Comparison of ENCODE assay signal across 8 cellular contexts in the genomic region with DNA sequence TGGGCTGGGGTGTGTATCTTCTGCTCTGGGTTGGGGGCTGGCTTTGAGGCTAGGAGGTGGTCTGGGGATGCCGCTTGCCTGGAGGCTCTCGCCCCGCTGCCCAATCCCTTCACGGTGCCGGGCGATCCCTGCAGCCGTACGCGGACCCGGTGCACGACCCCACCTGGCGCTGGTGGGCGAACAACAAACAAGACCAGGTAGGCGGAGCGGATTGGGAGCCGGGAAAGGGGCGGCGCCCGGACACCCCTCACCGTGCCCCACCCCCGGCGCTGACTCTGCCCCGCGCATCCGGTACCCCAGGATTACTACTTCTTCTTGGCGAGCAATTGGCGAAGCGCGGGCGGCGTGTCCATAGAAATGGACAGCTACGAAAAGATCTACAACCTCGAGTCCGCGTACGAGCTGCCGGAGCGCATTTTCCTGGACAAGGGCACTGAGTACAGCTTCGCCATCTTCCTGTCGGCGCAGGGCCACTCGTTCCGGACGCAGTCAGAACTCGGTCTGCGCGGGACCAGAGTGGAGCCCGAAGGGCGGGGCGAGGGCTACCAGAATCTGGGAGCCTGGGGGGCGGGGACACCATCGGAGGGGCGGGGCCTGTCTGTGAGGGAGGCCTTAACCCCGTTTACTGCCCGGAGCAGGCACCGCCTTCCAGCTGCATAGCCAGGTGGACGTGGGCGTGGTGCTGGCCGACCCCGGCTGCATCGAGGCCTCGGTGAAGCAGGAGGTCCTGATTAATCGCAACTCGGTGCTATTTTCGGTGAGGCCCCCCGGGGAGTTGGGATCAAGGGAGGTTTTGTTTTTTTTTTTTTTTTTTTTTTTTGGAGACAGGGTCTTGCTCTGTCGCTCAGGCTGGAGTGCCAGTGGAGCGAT. TPM values are rescaled to one million over a fixed set of nuclear protein-coding genes. Genes with fewer than 3 reads are reported as not detected.
DNase-seq lines count a peak whose midpoint lies in the region; ATAC-seq and TF ChIP-seq lines count a peak whose summit lies in the region.

No MANE protein-coding gene starts in this region.

- H3K79me2 ChIP-seq in OCI-LY7 (ENCODE audit: insufficient read depth, low read depth, low read length) = no peaks in the 10 kb centered on the region
- H3K79me2 ChIP-seq in fibroblast of lung (ENCODE audit: control insufficient read depth, insufficient read depth, low read length) = no peaks in the 10 kb centered on the region

- H3K9me2 ChIP-seq in OCI-LY7 (ENCODE audit: insufficient read depth, low read length) = no peaks in the 10 kb centered on the region

- TF ChIP-seq CTCF in OCI-LY7 (conservative IDR thresholded peaks at IDR 0.05; ENCODE audit: low read length) = 0 out of 2 replicates have a peak, but pooled peaks have one; percentile 4
- no peak for TF ChIP-seq CTCF in fibroblast of lung (conservative IDR thresholded peaks at IDR 0.05 in 1 of 2, IDR thresholded peaks at IDR 0.05 in 1 of 2; ENCODE audit: low read depth in 1 of 2, low read length in 2 of 2)
- TF ChIP-seq CTCF in nephron progenitor cell (IDR thresholded peaks at IDR 0.05) = no peak

- H3K36me3 Mint-ChIP-seq in activated T-cell treated with anti-CD3 and anti-CD28 coated beads, Interleukin-2, amount 50 U/mL, for 4 hours (ENCODE audit: insufficient read depth) = no peaks in the 10 kb centered on the region
- no peaks in the 10 kb centered on the region for H3K36me3 Mint-ChIP-seq in nephron progenitor cell (ENCODE audit: low read depth)

- H3K27ac Mint-ChIP-seq in nephron progenitor cell = no peak overlapping the region
- H3K27ac Mint-ChIP-seq in stimulated activated naive CD8-positive, alpha-beta T cell treated with anti-CD3 and anti-CD28 coated beads, Interleukin-15, amount 100 ng/mL, for 72 hours = no peak overlapping the region

- ATAC-seq in HG03175 (IDR thresholded peaks at IDR 0.05; ENCODE audit: unreplicated experiment) = peak; percentile 43
- peak; percentile 61 to 63 for ATAC-seq in activated T-cell treated with anti-CD3 and anti-CD28 coated beads, Interleukin-2, amount 50 U/mL, for 4 hours
- ATAC-seq in stimulated activated naive CD8-positive, alpha-beta T cell treated with anti-CD3 and anti-CD28 coated beads, Interleukin-15, amount 100 ng/mL, for 72 hours = peak; percentile 78
- ATAC-seq in GM18870 (IDR thresholded peaks at IDR 0.05; ENCODE audit: unreplicated experiment) = no peak

- H3K4me1 ChIP-seq in OCI-LY7 (ENCODE audit: insufficient read depth, low read length, poor library complexity, severe bottlenecking) (peaks cover 11% of the 10 kb centered on the region), fibroblast of lung (ENCODE audit: control insufficient read depth, extremely low read depth, insufficient read depth, low read length) (no peaks in the 10 kb centered on the region)

- peak overlapping the region; percentile 79 for H3K4me3 Mint-ChIP-seq in activated T-cell treated with anti-CD3 and anti-CD28 coated beads, Interleukin-2, amount 50 U/mL, for 4 hours
- peak overlapping the region; percentile 84 for H3K4me3 Mint-ChIP-seq in nephron progenitor cell
- peak overlapping the region; percentile 90 to 91 for H3K4me3 Mint-ChIP-seq in stimulated activated naive CD8-positive, alpha-beta T cell treated with anti-CD3 and anti-CD28 coated beads, Interleukin-15, amount 100 ng/mL, for 72 hours

- peak overlapping the region; percentile 37 for H3K27ac ChIP-seq in OCI-LY7 (ENCODE audit: low read depth, low read length, poor library complexity, severe bottlenecking)
- H3K27ac ChIP-seq in fibroblast of lung (ENCODE audit: insufficient read depth, low read length) = no peak overlapping the region

- H3K36me3 ChIP-seq in OCI-LY7 (ENCODE audit: insufficient read depth, low read length) (no peaks in the 10 kb centered on the region), fibroblast of lung (ENCODE audit: control insufficient read depth, insufficient read depth, low read length) (no peaks in the 10 kb centered on the region)

- peak; percentile 87 for DNase-seq in DMS53 treated with DMSO at 0.1 percent for 48 hours (lab: John Stamatoyannopoulos, UW; ENCODE audit: unreplicated experiment)
- peak; percentile 74 for DNase-seq in OCI-LY7 (ENCODE audit: low spot score)
- peak; percentile 60 for DNase-seq in activated T-cell treated with anti-CD3 and anti-CD28 coated beads, Interleukin-2, amount 50 U/mL, for 4 hours
- DNase-seq in fibroblast of lung (ENCODE audit: low read depth in 2 of 2) = peak; percentile 30 to 54
- peak; percentile 86 for DNase-seq in nephron progenitor cell
- DNase-seq in stimulated activated naive CD8-positive, alpha-beta T cell treated with anti-CD3 and anti-CD28 coated beads, Interleukin-15, amount 100 ng/mL, for 72 hours = peak; percentile 77 to 79

- H3K9me3 Mint-ChIP-seq in activated T-cell treated with anti-CD3 and anti-CD28 coated beads, Interleukin-2, amount 50 U/mL, for 4 hours = no peaks in the 10 kb centered on the region
- H3K9me3 Mint-ChIP-seq in nephron progenitor cell = peaks cover 14% of the 10 kb centered on the region
- H3K9me3 Mint-ChIP-seq in stimulated activated naive CD8-positive, alpha-beta T cell treated with anti-CD3 and anti-CD28 coated beads, Interleukin-15, amount 100 ng/mL, for 72 hours = no peaks in the 10 kb centered on the region

- POLR2A ChIA-PET in OCI-LY7 (lab: Charles Lee) = interaction anchor here (1.1 kb wide), 1 partner anchor 12 kb away, joined by 8 read pairs; a partner anchor contains a TSS

- intact Hi-C loops in OCI-LY7 (cut with micrococcal nuclease; ENCODE audit: unreplicated experiment) = no loop called here

- H3K9me3 ChIP-seq in OCI-LY7 (ENCODE audit: low read length) (no peaks in the 10 kb centered on the region), fibroblast of lung (ENCODE audit: control insufficient read depth, insufficient read depth, low read depth, low read length) (no peaks in the 10 kb centered on the region)

- H3K4me2 ChIP-seq in OCI-LY7 (ENCODE audit: low read length) (peak overlapping the region; percentile 90), fibroblast of lung (ENCODE audit: extremely low read depth, insufficient read depth, low read length) (peak overlapping the region; percentile 61)

- H4K20me1 ChIP-seq in OCI-LY7 (ENCODE audit: insufficient read depth, low read length) (no peaks in the 10 kb centered on the region), fibroblast of lung (ENCODE audit: control insufficient read depth, extremely low read depth, insufficient read depth, low read length) (no peaks in the 10 kb centered on the region)

- H3K27me3 Mint-ChIP-seq in activated T-cell treated with anti-CD3 and anti-CD28 coated beads, Interleukin-2, amount 50 U/mL, for 4 hours (ENCODE audit: low read depth) = peaks cover 3% of the 10 kb centered on the region
- H3K27me3 Mint-ChIP-seq in nephron progenitor cell (ENCODE audit: low read depth, poor library complexity) = peaks cover 69% of the 10 kb centered on the region
- H3K27me3 Mint-ChIP-seq in stimulated activated naive CD8-positive, alpha-beta T cell treated with anti-CD3 and anti-CD28 coated beads, Interleukin-15, amount 100 ng/mL, for 72 hours = peaks cover 41% of the 10 kb centered on the region

- H3K4me3 ChIP-seq in OCI-LY7 (ENCODE audit: low read depth, low read length, poor library complexity, severe bottlenecking) (peak overlapping the region; percentile 71), fibroblast of lung (replicated peaks in 1 of 4; ENCODE audit: control extremely low read depth in 1 of 4, insufficient read depth in 1 of 4, low read depth in 3 of 4, low read length in 4 of 4) (peak overlapping the region; percentile 31 to 66 (median 63))

- H3K9ac ChIP-seq in fibroblast of lung (ENCODE audit: insufficient read depth, low read length) = no peak overlapping the region

- H3K27me3 ChIP-seq in fibroblast of lung (ENCODE audit: control insufficient read depth, insufficient read depth, low read length) = peaks cover 21% of the 10 kb centered on the region

- peaks cover 11% of the 10 kb centered on the region for H3K4me1 Mint-ChIP-seq in activated T-cell treated with anti-CD3 and anti-CD28 coated beads, Interleukin-2, amount 50 U/mL, for 4 hours (ENCODE audit: low read depth)
- peaks cover 12% of the 10 kb centered on the region for H3K4me1 Mint-ChIP-seq in nephron progenitor cell
- H3K4me1 Mint-ChIP-seq in stimulated activated naive CD8-positive, alpha-beta T cell treated with anti-CD3 and anti-CD28 coated beads, Interleukin-15, amount 100 ng/mL, for 72 hours = peaks cover 24% of the 10 kb centered on the region

- no TSS peak for BruUV-seq in OCI-LY7 (replicated peaks; lab: Mats Ljungman, UMichigan)

- H2AFZ ChIP-seq in OCI-LY7 (ENCODE audit: low read length) (peak overlapping the region; percentile 96), fibroblast of lung (ENCODE audit: low read length) (peak overlapping the region; percentile 82)

- CTCF ChIA-PET in OCI-LY7 (lab: Charles Lee; ENCODE audit: unreplicated experiment) = no interaction called here

RNA-seq across cellular contexts. Expression of a gene that starts 12.1 kb away (rescaled TPM):
- 224 and 238 TPM in 2 replicates for total RNA-seq in OCI-LY7 (2014; rRNA removed; shearing (Covaris generic))
- total RNA-seq in OCI-LY7 (2022) = 158 and 169 TPM in 2 replicates
- 100 to 1,000 TPM; 331 to 368 (median 337) TPM for total RNA-seq in activated T-cell treated with anti-CD3 and anti-CD28 coated beads, Interleukin-2, amount 50 U/mL, for 4 hours
- 190 and 217 TPM in 2 replicates for total RNA-seq in fibroblast of lung
- polyA plus RNA-seq in fibroblast of lung = 287 and 366 TPM in 2 replicates
- 221 and 297 TPM in 2 replicates for polyA plus RNA-seq in fibroblast of lung (2012)
- 338 and 417 TPM in 2 replicates for polyA minus RNA-seq in fibroblast of lung (ENCODE audit: low replicate concordance)

RNA-seq across cellular contexts. Expression of a gene that starts 25.5 kb away (rescaled TPM):
- total RNA-seq in OCI-LY7 (2014; rRNA removed; shearing (Covaris generic)) = not detected in 2 replicates
- total RNA-seq in OCI-LY7 (2022) = 0.74 TPM in 1 of 2 replicates, not detected in the other
- under 1 TPM in 2 of 3 donors, not detected in 1; 0.11 TPM for total RNA-seq in activated T-cell treated with anti-CD3 and anti-CD28 coated beads, Interleukin-2, amount 50 U/mL, for 4 hours
- total RNA-seq in fibroblast of lung = under 0.01 and 0.50 TPM in 2 replicates
- 0.15 and 0.20 TPM in 2 replicates for polyA plus RNA-seq in fibroblast of lung
- polyA plus RNA-seq in fibroblast of lung (2012) = 1.4 and 2.1 TPM in 2 replicates
- 1.1 TPM in 1 of 2 replicates, not detected in the other for polyA minus RNA-seq in fibroblast of lung (ENCODE audit: low replicate concordance)

RNA-seq across cellular contexts. Expression of a gene that starts 26.2 kb away (rescaled TPM):
- total RNA-seq in OCI-LY7 (2014; rRNA removed; shearing (Covaris generic)) = 0.09 and 1.0 TPM in 2 replicates
- total RNA-seq in OCI-LY7 (2022) (2.1 and 3.0 TPM in 2 replicates), fibroblast of lung (0.77 and 1.5 TPM in 2 replicates)
- under 1 TPM; 0.46 to 0.74 (median 0.57) TPM for total RNA-seq in activated T-cell treated with anti-CD3 and anti-CD28 coated beads, Interleukin-2, amount 50 U/mL, for 4 hours
- 2.0 and 4.8 TPM in 2 replicates for polyA plus RNA-seq in fibroblast of lung
- polyA plus RNA-seq in fibroblast of lung (2012) = 2.8 and 6.8 TPM in 2 replicates
- 9.5 and 18.3 TPM in 2 replicates for polyA minus RNA-seq in fibroblast of lung (ENCODE audit: low replicate concordance)

RNA-seq across cellular contexts. Expression of a gene that starts 26.7 kb away (rescaled TPM):
- total RNA-seq in OCI-LY7 (2014; rRNA removed; shearing (Covaris generic)) = 1.9 and 4.3 TPM in 2 replicates
- total RNA-seq in OCI-LY7 (2022) (8.3 and 9.4 TPM in 2 replicates), fibroblast of lung (1.3 and 2.0 TPM in 2 replicates)
- total RNA-seq in activated T-cell treated with anti-CD3 and anti-CD28 coated beads, Interleukin-2, amount 50 U/mL, for 4 hours = 1 to 10 TPM; 2.4 to 3.1 (median 3.0) TPM
- polyA plus RNA-seq in fibroblast of lung = 0.16 and 0.43 TPM in 2 replicates
- polyA plus RNA-seq in fibroblast of lung (2012) = 0.14 TPM in 1 of 2 replicates, not detected in the other
- polyA minus RNA-seq in fibroblast of lung (ENCODE audit: low replicate concordance) = 1.2 TPM in 1 of 2 replicates, not detected in the other

RNA-seq across cellular contexts. Expression of a gene that starts 40.6 kb away (rescaled TPM):
- 21.9 and 32.8 TPM in 2 replicates for total RNA-seq in OCI-LY7 (2014; rRNA removed; shearing (Covaris generic))
- total RNA-seq in OCI-LY7 (2022) (30.4 and 31.1 TPM in 2 replicates), fibroblast of lung (8.5 and 10.6 TPM in 2 replicates)
- total RNA-seq in activated T-cell treated with anti-CD3 and anti-CD28 coated beads, Interleukin-2, amount 50 U/mL, for 4 hours = 10 to 100 TPM; 22.7 to 27.5 (median 24.5) TPM
- 4.5 and 4.9 TPM in 2 replicates for polyA plus RNA-seq in fibroblast of lung
- polyA plus RNA-seq in fibroblast of lung (2012) = 10.1 and 12.2 TPM in 2 replicates
- polyA minus RNA-seq in fibroblast of lung (ENCODE audit: low replicate concordance) = 6.2 and 9.0 TPM in 2 replicates
